Comparison of ENCODE assay signal across 1 cellular context in genomic region chr17:50533185-50533584, GRCh38.
TF ChIP-seq lines count a peak whose summit lies in the region.

No MANE protein-coding gene starts in this region.

TF ChIP-seq in SK-N-SH treated with all-trans-retinoic acid at 6 μM for 48 hours, 23 proteins besides CTCF, POLR2A, EP300 and RAD21 (continued from another document):
- TF ChIP-seq, protein P1, sequence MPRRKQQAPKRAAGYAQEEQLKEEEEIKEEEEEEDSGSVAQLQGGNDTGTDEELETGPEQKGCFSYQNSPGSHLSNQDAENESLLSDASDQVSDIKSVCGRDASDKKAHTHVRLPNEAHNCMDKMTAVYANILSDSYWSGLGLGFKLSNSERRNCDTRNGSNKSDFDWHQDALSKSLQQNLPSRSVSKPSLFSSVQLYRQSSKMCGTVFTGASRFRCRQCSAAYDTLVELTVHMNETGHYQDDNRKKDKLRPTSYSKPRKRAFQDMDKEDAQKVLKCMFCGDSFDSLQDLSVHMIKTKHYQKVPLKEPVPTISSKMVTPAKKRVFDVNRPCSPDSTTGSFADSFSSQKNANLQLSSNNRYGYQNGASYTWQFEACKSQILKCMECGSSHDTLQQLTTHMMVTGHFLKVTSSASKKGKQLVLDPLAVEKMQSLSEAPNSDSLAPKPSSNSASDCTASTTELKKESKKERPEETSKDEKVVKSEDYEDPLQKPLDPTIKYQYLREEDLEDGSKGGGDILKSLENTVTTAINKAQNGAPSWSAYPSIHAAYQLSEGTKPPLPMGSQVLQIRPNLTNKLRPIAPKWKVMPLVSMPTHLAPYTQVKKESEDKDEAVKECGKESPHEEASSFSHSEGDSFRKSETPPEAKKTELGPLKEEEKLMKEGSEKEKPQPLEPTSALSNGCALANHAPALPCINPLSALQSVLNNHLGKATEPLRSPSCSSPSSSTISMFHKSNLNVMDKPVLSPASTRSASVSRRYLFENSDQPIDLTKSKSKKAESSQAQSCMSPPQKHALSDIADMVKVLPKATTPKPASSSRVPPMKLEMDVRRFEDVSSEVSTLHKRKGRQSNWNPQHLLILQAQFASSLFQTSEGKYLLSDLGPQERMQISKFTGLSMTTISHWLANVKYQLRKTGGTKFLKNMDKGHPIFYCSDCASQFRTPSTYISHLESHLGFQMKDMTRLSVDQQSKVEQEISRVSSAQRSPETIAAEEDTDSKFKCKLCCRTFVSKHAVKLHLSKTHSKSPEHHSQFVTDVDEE (CRISPR knock-in tag; IDR thresholded peaks at IDR 0.05) = no peak
- TF ChIP-seq PPARA (CRISPR knock-in tag; IDR thresholded peaks at IDR 0.05; ENCODE audit: borderline replicate concordance) (no peak), ZC3H10 (CRISPR knock-in tag; IDR thresholded peaks at IDR 0.05) (no peak), TOX (CRISPR knock-in tag; IDR thresholded peaks at IDR 0.05; ENCODE audit: borderline replicate concordance) (no peak)
